In the genomic region with DNA sequence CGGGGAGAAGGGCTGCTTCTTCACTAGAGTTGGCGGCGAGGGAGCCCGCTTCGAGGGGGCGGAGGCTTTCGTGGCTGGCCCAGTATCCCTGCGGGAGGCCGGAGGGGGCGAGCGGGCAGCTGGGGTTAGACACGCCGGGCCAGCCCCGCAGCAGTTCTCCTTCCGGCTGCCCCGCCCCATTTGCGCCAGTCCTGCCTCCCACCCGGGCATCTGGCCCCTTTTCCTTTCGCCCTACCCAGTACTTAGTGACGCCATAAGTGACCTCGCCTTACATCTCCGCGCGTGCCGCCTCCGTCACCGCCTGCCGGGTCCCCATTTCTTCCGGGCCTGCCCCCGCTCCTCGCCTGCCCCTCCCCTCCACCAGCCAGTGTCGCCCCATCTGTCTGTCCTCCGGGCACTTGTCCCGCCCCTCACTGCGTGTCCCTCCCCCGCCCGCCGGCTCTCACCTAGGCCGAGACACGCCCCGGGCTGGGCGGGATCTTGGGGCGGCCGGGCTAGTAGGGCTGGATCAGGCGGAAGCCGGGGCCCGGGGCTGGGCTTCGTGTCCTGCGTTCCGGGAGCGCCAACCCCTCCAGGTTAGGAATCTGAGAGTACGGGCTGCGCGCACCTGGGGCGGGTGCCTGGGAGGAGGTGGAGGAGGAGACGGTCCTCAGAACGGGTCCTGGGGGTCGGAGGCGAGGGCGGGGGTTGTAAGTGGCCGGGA, we compare ENCODE assay signal across 8 cellular contexts. TPM values are rescaled to one million over a fixed set of nuclear protein-coding genes. Genes with fewer than 3 reads are reported as not detected.
A peak's percentile ranks its signal among the peaks of the same experiment; 100 is the strongest.
DNase-seq lines count a peak whose midpoint lies in the region; ATAC-seq and TF ChIP-seq lines count a peak whose summit lies in the region.

No MANE protein-coding gene starts in this region.

- H3K9ac ChIP-seq in liver (ENCODE audit: low read depth in 1 of 2, low read length in 2 of 2), result no peak overlapping the region

- TF ChIP-seq CTCF in AG04450 (IDR thresholded peaks at IDR 0.05; ENCODE audit: low read depth, low read length), result no peak
- no peak for TF ChIP-seq CTCF in coronary artery (IDR thresholded peaks at IDR 0.05)
- TF ChIP-seq CTCF in liver (IDR thresholded peaks at IDR 0.05; ENCODE audit: low read depth, low read length, missing input control), result no peak

- peak overlapping the region; percentile 67 for H3K4me3 ChIP-seq in AG04450 (ENCODE audit: low read depth, low read length)
- H3K4me3 ChIP-seq in coronary artery, result peak overlapping the region; percentile 73
- H3K4me3 ChIP-seq in liver (ENCODE audit: low read depth in 1 of 3, low read length in 3 of 3), result peak overlapping the region; percentile 5 to 66 (median 48)

- H3K9me3 ChIP-seq in AG04450 (ENCODE audit: control insufficient read depth, insufficient read depth, low read length), result peaks cover 2% of the 10 kb centered on the region; the same call in 1 of the 2 replicates
- no peaks in the 10 kb centered on the region for H3K9me3 ChIP-seq in liver (ENCODE audit: control insufficient read depth in 4 of 4, low read length in 3 of 4)

- H3K27me3 ChIP-seq in AG04450 (ENCODE audit: control insufficient read depth, insufficient read depth, low read length), result no peaks in the 10 kb centered on the region
- H3K27me3 ChIP-seq in liver (ENCODE audit: control insufficient read depth in 4 of 4, insufficient read depth in 4 of 4, low read length in 3 of 4), result no peaks in the 10 kb centered on the region

- H3K27ac ChIP-seq in AG04450 (ENCODE audit: low read depth, low read length) (peak overlapping the region; percentile 57), coronary artery (peak overlapping the region in 1 of 2 donors; percentile 32), liver (ENCODE audit: low read depth in 1 of 2, low read length in 2 of 2) (peak overlapping the region; percentile 54 to 60)

- ATAC-seq in GM19025 (IDR thresholded peaks at IDR 0.05; ENCODE audit: low read depth, unreplicated experiment) (peak; percentile 76), HG03175 (IDR thresholded peaks at IDR 0.05; ENCODE audit: unreplicated experiment) (peak; percentile 76)

- DNase-seq in AG04450 (ENCODE audit: low read depth, low spot score) (peak; percentile 51), NCI-H460 (ENCODE audit: extremely low read depth, low read depth) (peak; percentile 95), coronary artery (ENCODE audit: low spot score) (peak; percentile 85)
- DNase-seq in activated CD4-positive, alpha-beta T cell treated with anti-CD3 and anti-CD28 coated beads for 48 hours, result peak; percentile 98
- peak; percentile 90 to 100 (median 93) for DNase-seq in stimulated activated CD4-positive, alpha-beta T cell treated with anti-CD3 and anti-CD28 coated beads, TNF-alpha, amount 100 ng/mL, for 24 hours (ENCODE audit: low read depth in 3 of 3)

- under 1% methylated on average over 61 of the region's 61 CpGs for WGBS in liver

- POLR2A ChIA-PET in AG04450 (lab: Yijun Ruan, JAX), result interaction anchor here (0.7 to 1.2 kb wide), 7 partner anchors 18 to 121 kb away, joined by 3 to 4 read pairs (median 3); partner anchors contain the start of gene HEXIM1

- peak in 1 of 2 donors; percentile 25 for TF ChIP-seq RAD21 in liver (IDR thresholded peaks at IDR 0.05)

- H3K4me1 ChIP-seq in liver (ENCODE audit: control insufficient read depth in 4 of 4, insufficient read depth in 4 of 4, low read length in 3 of 4), result peaks cover 5 to 14% (median 9%) of the 10 kb centered on the region in 4 donors

- no peaks in the 10 kb centered on the region for H3K36me3 ChIP-seq in liver (ENCODE audit: control insufficient read depth in 4 of 4, insufficient read depth in 3 of 4, low read depth in 1 of 4, low read length in 3 of 4)

- CTCF ChIA-PET in AG04450 (lab: Charles Lee), result interaction anchor here (0.8 to 5.4 kb wide), 8 partner anchors 12 to 137 kb away, joined by 3 to 22 read pairs (median 4); partner anchors contain the start of gene ACBD4

TF ChIP-seq in liver, 16 proteins besides CTCF, POLR2A, EP300 and RAD21:
- no peak for TF ChIP-seq YY1 (IDR thresholded peaks at IDR 0.05)
- TF ChIP-seq JUND (IDR thresholded peaks at IDR 0.05), result no peak
- TF ChIP-seq HNF4A (conservative IDR thresholded peaks at IDR 0.05), result no peak
- TF ChIP-seq HNF4G (IDR thresholded peaks at IDR 0.05), result no peak
- no peak for TF ChIP-seq FOXA2 (IDR thresholded peaks at IDR 0.05)
- TF ChIP-seq SP1 (IDR thresholded peaks at IDR 0.05), result peak; percentile 45
- TF ChIP-seq, protein P1, sequence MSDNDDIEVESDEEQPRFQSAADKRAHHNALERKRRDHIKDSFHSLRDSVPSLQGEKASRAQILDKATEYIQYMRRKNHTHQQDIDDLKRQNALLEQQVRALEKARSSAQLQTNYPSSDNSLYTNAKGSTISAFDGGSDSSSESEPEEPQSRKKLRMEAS (IDR thresholded peaks at IDR 0.05), result no peak
- TF ChIP-seq EGR1 (IDR thresholded peaks at IDR 0.05; ENCODE audit: low read depth in 2 of 2), result peak; percentile 33 to 34
- no peak for TF ChIP-seq ZBTB33 (IDR thresholded peaks at IDR 0.05)
- TF ChIP-seq RXRA (IDR thresholded peaks at IDR 0.05), result no peak
- TF ChIP-seq FOXA1 (IDR thresholded peaks at IDR 0.05), result peak; percentile 22
- TF ChIP-seq REST (IDR thresholded peaks at IDR 0.05), result peak; percentile 7
- no peak for TF ChIP-seq NR2F2 (IDR thresholded peaks at IDR 0.05)
- no peak for TF ChIP-seq GABPA (IDR thresholded peaks at IDR 0.05 in 1 of 2, conservative IDR thresholded peaks at IDR 0.05 in 1 of 2)
TF ChIP-seq in liver: peak in this region for 4.

RNA-seq across cellular contexts. Expression of gene SPATA32, which starts 14.3 kb away (rescaled TPM):
- polyA plus RNA-seq in AG04450 (2011; rRNA removed) (not detected in 2 replicates), liver (not detected)
- polyA minus RNA-seq in AG04450 (2011; rRNA and poly(A)+ RNA removed), result 0.13 TPM in 1 of 2 replicates, not detected in the other
- total RNA-seq in NCI-H460 (2014; rRNA removed; shearing (Covaris generic)), result not detected in 2 replicates
- polyA plus RNA-seq in NCI-H460 (2014; cell fraction: nucleus; rRNA removed), result not detected in 2 replicates
- not detected for total RNA-seq in liver

RNA-seq across cellular contexts. Expression of gene FMNL1, which starts 25.9 kb away (rescaled TPM):
- polyA plus RNA-seq in AG04450 (2011; rRNA removed) (1.1 and 1.8 TPM in 2 replicates), liver (1 to 10 TPM; 1.5 to 2.7 TPM)
- polyA minus RNA-seq in AG04450 (2011; rRNA and poly(A)+ RNA removed), result 2.6 and 3.2 TPM in 2 replicates
- total RNA-seq in NCI-H460 (2014; rRNA removed; shearing (Covaris generic)), result 36.6 and 41.7 TPM in 2 replicates
- polyA plus RNA-seq in NCI-H460 (2014; cell fraction: nucleus; rRNA removed), result 73.8 and 79.0 TPM in 2 replicates
- total RNA-seq in liver, result 1 to 10 TPM; 7.0 to 7.4 TPM
